Comparison of ENCODE assay signal across 8 cellular contexts in genomic region chr2:230942920-230943896, GRCh38. TPM values are rescaled to one million over a fixed set of nuclear protein-coding genes. Genes with fewer than 3 reads are reported as not detected.
A peak's percentile ranks its signal among the peaks of the same experiment; 100 is the strongest.
DNase-seq lines count a peak whose midpoint lies in the region; ATAC-seq lines count a peak whose summit lies in the region.

No MANE protein-coding gene starts in this region.

- peak; percentile 39 to 42 for ATAC-seq in activated CD4-positive, CD25-positive, alpha-beta regulatory T cell treated with anti-CD3 and anti-CD28 coated beads, Interleukin-2, amount 50 U/mL, for 24 hours
- peak; percentile 65 for ATAC-seq in HG02763 (IDR thresholded peaks at IDR 0.05; ENCODE audit: unreplicated experiment)
- peak; percentile 57 to 69 (median 61) for ATAC-seq in T-cell (replicated peaks in 1 of 4)
- peak; percentile 56 to 67 for ATAC-seq in left cardiac atrium

- peak overlapping the region in 1 of 3 donors; percentile 4 for H3K4me3 Mint-ChIP-seq in T-cell

- POLR2A ChIA-PET in T-cell (lab: Charles Lee): no interaction called here

- H3K4me1 Mint-ChIP-seq in T-cell: peaks cover 6 to 10% (median 7%) of the 10 kb centered on the region in 3 donors

- H3K27me3 Mint-ChIP-seq in T-cell: peaks cover 4 to 8% of the 10 kb centered on the region in 2 donors

- intact Hi-C loops in left cardiac atrium (cut with DNase I): no loop called here

- no peak for DNase-seq in activated CD4-positive, CD25-positive, alpha-beta regulatory T cell (lab: John Stamatoyannopoulos, UW)
- peak in 13 of 34 experiments; percentile 10 to 39 (median 17) for DNase-seq in T-cell
- DNase-seq in left cardiac atrium: no peak
- DNase-seq in SW 1271 (lab: John Stamatoyannopoulos, UW): no peak
- no peak for DNase-seq in NCI-H128 (lab: John Stamatoyannopoulos, UW; ENCODE audit: unreplicated experiment)
- no peak for DNase-seq in A172 (ENCODE audit: low spot score)

- no peaks in the 10 kb centered on the region for H3K9me3 Mint-ChIP-seq in T-cell

- CTCF ChIA-PET in T-cell (lab: Charles Lee): interaction anchor here in 1 of 2 donors (0.7 kb wide), 1 partner anchor 16 kb away, joined by 3 read pairs; no protein-coding TSS in a partner anchor

- H3K27ac Mint-ChIP-seq in T-cell: peak overlapping the region in 1 of 2 donors; percentile 28

- H3K36me3 Mint-ChIP-seq in T-cell: no peaks in the 10 kb centered on the region

RNA-seq across cellular contexts. Expression of gene GPR55, which starts 18.2 kb away (rescaled TPM):
- total RNA-seq in T-cell (10 to 100 TPM in 2 of 5 donors, 1 to 10 TPM in 3; 2.7 to 15.5 (median 7.8) TPM), left cardiac atrium (under 1 TPM in 1 of 2 donors, not detected in 1; 0.08 TPM)
- total RNA-seq in A172 (2014; rRNA removed; shearing (Covaris generic)): 0.24 TPM in 1 of 2 replicates, not detected in the other

RNA-seq across cellular contexts. Expression of gene SPATA3, which starts 52.7 kb away (rescaled TPM):
- total RNA-seq in T-cell (not detected), left cardiac atrium (not detected)
- total RNA-seq in A172 (2014; rRNA removed; shearing (Covaris generic)): not detected in 2 replicates
